8 cellular contexts compared by ENCODE assay signal in the genomic region with DNA sequence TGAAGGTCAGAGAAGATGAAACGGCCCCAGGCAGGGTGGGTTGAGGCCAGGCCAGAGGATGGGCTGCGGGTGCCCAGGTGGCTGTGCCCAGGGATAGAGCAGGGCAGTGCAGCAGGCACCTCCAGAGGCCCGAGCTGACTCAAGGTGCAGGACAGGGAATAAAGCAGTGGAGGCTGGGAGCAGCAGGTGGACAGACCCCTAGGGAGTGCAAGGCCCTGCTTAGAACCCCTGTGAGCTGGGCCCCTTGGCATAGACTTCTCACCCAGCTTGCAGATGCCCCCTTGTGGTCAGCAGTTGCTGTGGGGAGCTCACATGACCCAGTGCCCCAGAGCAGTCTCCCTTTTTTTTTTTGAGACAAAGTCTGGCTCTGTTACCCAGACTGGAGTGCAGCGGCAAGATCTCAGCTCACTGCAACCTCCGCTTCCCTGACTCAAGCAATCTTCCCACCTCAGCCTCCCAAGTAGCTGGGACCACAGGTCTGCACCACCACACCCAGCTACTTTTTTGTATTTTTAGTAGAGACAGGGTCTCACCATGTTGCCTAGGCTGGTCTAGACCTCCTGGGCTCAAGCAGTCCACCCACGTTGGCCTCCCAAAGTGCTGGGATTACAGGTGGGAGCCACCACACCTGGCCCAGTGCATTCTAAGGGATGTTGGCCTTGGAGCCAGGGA.
DNase-seq lines count a peak whose midpoint lies in the region; ATAC-seq, FAIRE-seq and TF ChIP-seq lines count a peak whose summit lies in the region.

No MANE protein-coding gene starts in this region.

- no peaks in the 10 kb centered on the region for H3K27me3 ChIP-seq in naive thymus-derived CD4-positive, alpha-beta T cell (ENCODE audit: control insufficient read depth in 2 of 2, insufficient read depth in 2 of 2, low read length in 2 of 2)
- no peaks in the 10 kb centered on the region for H3K27me3 ChIP-seq in suprapubic skin

- no peak overlapping the region for H3K4me3 ChIP-seq in naive thymus-derived CD4-positive, alpha-beta T cell (ENCODE audit: low read length)
- no peak overlapping the region for H3K4me3 ChIP-seq in suprapubic skin

- no peak overlapping the region for H3K4me3 Mint-ChIP-seq in naive thymus-derived CD4-positive, alpha-beta T cell

- H3K27me3 Mint-ChIP-seq in naive thymus-derived CD4-positive, alpha-beta T cell, result peaks cover 0 to 3% (median 0%) of the 10 kb centered on the region in 5 donors

- intact Hi-C loops in naive thymus-derived CD4-positive, alpha-beta T cell (cut with micrococcal nuclease), result loop anchor here (1.0 to 5.0 kb wide), 6 partner anchors 142 to 451 kb away; no protein-coding TSS in a partner anchor

- no peak overlapping the region for H3K27ac ChIP-seq in naive thymus-derived CD4-positive, alpha-beta T cell (ENCODE audit: low read depth, low read length)
- no peak overlapping the region for H3K27ac ChIP-seq in suprapubic skin

- no peaks in the 10 kb centered on the region for H3K9me3 ChIP-seq in naive thymus-derived CD4-positive, alpha-beta T cell (ENCODE audit: control insufficient read depth in 2 of 3, low read length in 3 of 3)
- H3K9me3 ChIP-seq in suprapubic skin, result no peaks in the 10 kb centered on the region

- H3K9me3 Mint-ChIP-seq in naive thymus-derived CD4-positive, alpha-beta T cell, result no peaks in the 10 kb centered on the region

- peak; percentile 82 for ATAC-seq in naive thymus-derived CD4-positive, alpha-beta T cell

- no peaks in the 10 kb centered on the region for H3K36me3 Mint-ChIP-seq in naive thymus-derived CD4-positive, alpha-beta T cell

- no peak for TF ChIP-seq POLR2A in GM12891 (IDR thresholded peaks at IDR 0.05; ENCODE audit: low read depth, low read length)
- TF ChIP-seq POLR2A in suprapubic skin (IDR thresholded peaks at IDR 0.05), result no peak

- no peak for TF ChIP-seq EP300 in suprapubic skin (IDR thresholded peaks at IDR 0.05)

- 84% methylated on average over 6 of the region's 6 CpGs for WGBS in suprapubic skin

- TF ChIP-seq CTCF in suprapubic skin (IDR thresholded peaks at IDR 0.05), result peak; percentile 16 to 48

- H3K27ac Mint-ChIP-seq in naive thymus-derived CD4-positive, alpha-beta T cell, result peak overlapping the region in 1 of 9 donors; percentile 36

- H3K4me1 Mint-ChIP-seq in naive thymus-derived CD4-positive, alpha-beta T cell, result peaks cover 0 to 13% (median 5%) of the 10 kb centered on the region in 7 donors

- no peak for FAIRE-seq in GM12891 (lab: Jason Lieb, UNC)

- POLR2A ChIA-PET in naive thymus-derived CD4-positive, alpha-beta T cell (lab: Charles Lee), result interaction anchor here (0.6 to 0.9 kb wide), 2 partner anchors 182 to 337 kb away, joined by 3 to 4 read pairs; no protein-coding TSS in a partner anchor

- CTCF ChIA-PET in naive thymus-derived CD4-positive, alpha-beta T cell (lab: Charles Lee), result interaction anchor here (0.6 to 1.8 kb wide), 15 partner anchors 9 to 1853 kb away, joined by 3 to 14 read pairs (median 3); no protein-coding TSS in a partner anchor

- no peaks in the 10 kb centered on the region for H3K4me1 ChIP-seq in naive thymus-derived CD4-positive, alpha-beta T cell (ENCODE audit: control insufficient read depth in 2 of 2, insufficient read depth in 2 of 2, low read length in 2 of 2)
- peaks cover 15% of the 10 kb centered on the region for H3K4me1 ChIP-seq in suprapubic skin

- DNase-seq in A172 (ENCODE audit: low spot score), result peak; percentile 35
- DNase-seq in GM12891 (ENCODE audit: insufficient read length, low spot score), result peak; percentile 79
- peak; percentile 61 for DNase-seq in NCI-H460 (ENCODE audit: extremely low read depth, low read depth)
- peak; percentile 12 to 35 for DNase-seq in activated CD8-positive, alpha-beta memory T cell treated with anti-CD3 and anti-CD28 coated beads for 1 hour (ENCODE audit: extremely low read depth in 1 of 2, low read depth in 1 of 2)
- DNase-seq in epidermal melanocyte (ENCODE audit: insufficient read length, low spot score), result peak; percentile 74
- peak in 8 of 9 donors; percentile 39 to 76 (median 66) for DNase-seq in naive thymus-derived CD4-positive, alpha-beta T cell
- peak in 1 of 2 donors; percentile 57 for DNase-seq in suprapubic skin (ENCODE audit: low spot score in 2 of 2)
- no peak for DNase-seq in retina

- no peaks in the 10 kb centered on the region for H3K36me3 ChIP-seq in naive thymus-derived CD4-positive, alpha-beta T cell (ENCODE audit: control insufficient read depth in 2 of 3, insufficient read depth in 3 of 3, low read length in 3 of 3)
- H3K36me3 ChIP-seq in suprapubic skin, result no peaks in the 10 kb centered on the region

TF ChIP-seq in GM12891, 5 proteins besides CTCF, POLR2A, EP300 and RAD21:
- TF ChIP-seq TAF1 (IDR thresholded peaks at IDR 0.05; ENCODE audit: low read depth, low read length) (no peak), POU2F2 (IDR thresholded peaks at IDR 0.05; ENCODE audit: low read depth, low read length) (no peak), PAX5 (IDR thresholded peaks at IDR 0.05; ENCODE audit: insufficient read depth, low read length, severe bottlenecking) (no peak), POLR2AphosphoS5 (IDR thresholded peaks at IDR 0.05; ENCODE audit: low read depth, low read length) (no peak), SPI1 (IDR thresholded peaks at IDR 0.05; ENCODE audit: low read depth, low read length) (no peak)
